In the genomic region with DNA sequence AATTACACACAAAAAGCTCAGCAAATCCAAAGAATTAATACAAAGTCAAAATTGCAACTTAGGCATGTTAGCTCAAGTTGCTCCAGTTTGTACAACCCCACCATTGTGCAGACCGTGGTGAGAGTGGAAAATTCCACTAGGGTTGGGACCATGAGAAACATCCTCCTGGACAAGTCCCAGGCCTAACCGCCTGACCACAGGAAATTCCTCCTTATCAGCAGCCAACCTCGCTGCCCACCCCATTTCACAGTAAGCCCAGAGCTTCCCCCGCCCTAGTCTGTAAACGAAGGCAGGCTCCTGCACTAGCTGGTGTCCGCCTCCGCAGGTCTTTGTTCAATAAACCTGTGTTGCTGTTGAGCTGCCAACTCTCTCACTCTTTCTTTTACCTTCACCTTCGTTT, we compare ENCODE assay signal across 20 cellular contexts.
DNase-seq lines count a peak whose midpoint lies in the region; ATAC-seq, FAIRE-seq and TF ChIP-seq lines count a peak whose summit lies in the region.
"Had no signal": no experiment of that assay in that cellular context is flagged by ENCODE, and none has a peak within 500 bp of the region (broad histone marks: within the 10 kb centered on the region; RNA-seq: fewer than 3 reads in every experiment).

No MANE protein-coding gene starts in this region.

- POLR2A ChIA-PET in H1 (lab: Charles Lee; ENCODE audit: partially characterized antibody): no interaction called here
- POLR2A ChIA-PET in CD4-positive, alpha-beta memory T cell (lab: Charles Lee; ENCODE audit: partially characterized antibody): no interaction called here
- POLR2A ChIA-PET in activated CD4-positive, alpha-beta T cell treated with anti-CD3 and anti-CD28 coated beads for 36 hours (lab: Charles Lee): no interaction called here

- no peak overlapping the region for H3K27ac Mint-ChIP-seq in CD4-positive, alpha-beta memory T cell
- H3K27ac Mint-ChIP-seq in activated CD4-positive, alpha-beta T cell treated with anti-CD3 and anti-CD28 coated beads for 36 hours: no peak overlapping the region
- H3K27ac Mint-ChIP-seq: immature natural killer cell, naive B cell had no signal

- no peak overlapping the region for H3K18ac ChIP-seq in H1 (ENCODE audit: extremely low read depth, low read length)

- H3K9ac ChIP-seq in H1 (replicated peaks in 1 of 4; ENCODE audit: extremely low read depth in 1 of 4, low read depth in 3 of 4, low read length in 3 of 4): no peak overlapping the region

- no peak overlapping the region for H2BK5ac ChIP-seq in H1 (ENCODE audit: low read depth, low read length)

- no peaks in the 10 kb centered on the region for H3K79me2 ChIP-seq in H1 (ENCODE audit: control insufficient read depth in 1 of 2, insufficient read depth in 2 of 2, low read length in 2 of 2)

- no peak overlapping the region for H2BK12ac ChIP-seq in H1 (ENCODE audit: low read depth, low read length)

- peaks cover 2 to 14% (median 10%) of the 10 kb centered on the region in 8 donors for H3K9me3 Mint-ChIP-seq in CD4-positive, alpha-beta memory T cell
- H3K9me3 Mint-ChIP-seq in activated CD4-positive, alpha-beta T cell treated with anti-CD3 and anti-CD28 coated beads for 36 hours (ENCODE audit: low read depth): peaks cover 5% of the 10 kb centered on the region

- no peaks in the 10 kb centered on the region for H3K36me3 Mint-ChIP-seq in CD4-positive, alpha-beta memory T cell
- no peaks in the 10 kb centered on the region for H3K36me3 Mint-ChIP-seq in activated CD4-positive, alpha-beta T cell treated with anti-CD3 and anti-CD28 coated beads for 36 hours (ENCODE audit: low read depth)
- H3K36me3 Mint-ChIP-seq: naive B cell had no signal

- no peak overlapping the region for H2BK120ac ChIP-seq in H1 (replicated peaks; ENCODE audit: low read depth, low read length)

- H3K4me1 Mint-ChIP-seq in CD4-positive, alpha-beta memory T cell: no peaks in the 10 kb centered on the region
- no peaks in the 10 kb centered on the region for H3K4me1 Mint-ChIP-seq in activated CD4-positive, alpha-beta T cell treated with anti-CD3 and anti-CD28 coated beads for 36 hours
- H3K4me1 Mint-ChIP-seq: central memory CD8-positive, alpha-beta T cell; immature natural killer cell; naive B cell had no signal

- CTCF ChIA-PET in H1 (lab: Charles Lee; ENCODE audit: partially characterized antibody): interaction anchor here (0.6 kb wide), 1 partner anchor 769 kb away, joined by 3 read pairs; no protein-coding TSS in a partner anchor
- CTCF ChIA-PET in CD4-positive, alpha-beta memory T cell (lab: Charles Lee; ENCODE audit: partially characterized antibody): no interaction called here
- CTCF ChIA-PET in activated CD4-positive, alpha-beta T cell treated with anti-CD3 and anti-CD28 coated beads for 36 hours (lab: Charles Lee): no interaction called here

- H3K4me3 Mint-ChIP-seq in CD4-positive, alpha-beta memory T cell: no peak overlapping the region
- no peak overlapping the region for H3K4me3 Mint-ChIP-seq in activated CD4-positive, alpha-beta T cell treated with anti-CD3 and anti-CD28 coated beads for 36 hours
- H3K4me3 Mint-ChIP-seq: central memory CD8-positive, alpha-beta T cell; immature natural killer cell; naive B cell had no signal

- H3K4me2 ChIP-seq in H1 (ENCODE audit: insufficient read depth in 1 of 2, low read depth in 2 of 2, low read length in 2 of 2): no peak overlapping the region

- TF ChIP-seq CTCF in H1 (IDR thresholded peaks at IDR 0.05; ENCODE audit: control extremely low read depth in 1 of 3, insufficient read depth in 1 of 3, low read depth in 1 of 3, low read length in 3 of 3): no peak

- FAIRE-seq in H1 (lab: Jason Lieb, UNC): no peak
- FAIRE-seq: GM18507 had no signal

- no peak for TF ChIP-seq POLR2A in H1 (IDR thresholded peaks at IDR 0.05; ENCODE audit: control extremely low read depth in 1 of 2, low read depth in 2 of 2, low read length in 2 of 2)

- no peak overlapping the region for H3K4me3 ChIP-seq in H1 (ENCODE audit: extremely low read depth in 1 of 4, insufficient read depth in 2 of 4, low read depth in 3 of 4, low read length in 4 of 4)
- H3K4me3 ChIP-seq in CD4-positive, alpha-beta memory T cell (ENCODE audit: low read length in 2 of 2): no peak overlapping the region
- H3K4me3 ChIP-seq: HAP-1, sigmoid colon, suprapubic skin had no signal

- H3K79me1 ChIP-seq in H1 (ENCODE audit: low read depth, low read length): no peaks in the 10 kb centered on the region

- H4K91ac ChIP-seq in H1 (replicated peaks; ENCODE audit: insufficient read length, low read length): no peak overlapping the region

- H3K27me3 Mint-ChIP-seq in CD4-positive, alpha-beta memory T cell: no peaks in the 10 kb centered on the region
- H3K27me3 Mint-ChIP-seq in activated CD4-positive, alpha-beta T cell treated with anti-CD3 and anti-CD28 coated beads for 36 hours: no peaks in the 10 kb centered on the region
- H3K27me3 Mint-ChIP-seq: central memory CD8-positive, alpha-beta T cell; naive B cell had no signal

- intact Hi-C loops in CD4-positive, alpha-beta memory T cell (cut with micrococcal nuclease): no loop called here
- intact Hi-C loops in activated CD4-positive, alpha-beta T cell treated with anti-CD3 and anti-CD28 coated beads for 36 hours (cut with DNase I, micrococcal nuclease): no loop called here

- 80% methylated on average over 8 of the region's 8 CpGs; no CpG with 5 or more reads in 1 of the 2 experiments for WGBS in H1 (ENCODE audit: extremely low coverage in 1 of 2, insufficient coverage in 1 of 2, insufficient read length in 1 of 2, insufficient replicate concordance in 2 of 2, low coverage in 1 of 2, low lambda C conversion rate in 2 of 2, missing lambda C conversion rate in 1 of 2), 2 experiments

- TF ChIP-seq RAD21 in H1 (IDR thresholded peaks at IDR 0.05 in 1 of 2, conservative IDR thresholded peaks at IDR 0.05 in 1 of 2; ENCODE audit: low read depth in 2 of 2, low read length in 2 of 2): no peak

- no peak overlapping the region for H3K27ac ChIP-seq in H1 (ENCODE audit: low read depth, low read length)
- no peak overlapping the region for H3K27ac ChIP-seq in CD4-positive, alpha-beta memory T cell (ENCODE audit: low read depth, low read length)
- H3K27ac ChIP-seq: C4-2B, sigmoid colon, suprapubic skin had no signal

- H2BK20ac ChIP-seq in H1 (ENCODE audit: low read length): no peak overlapping the region

- H3K36me3 ChIP-seq in H1 (ENCODE audit: control insufficient read depth in 2 of 4, insufficient read depth in 4 of 4, low read length in 3 of 4): no peaks in the 10 kb centered on the region
- H3K36me3 ChIP-seq in CD4-positive, alpha-beta memory T cell (ENCODE audit: insufficient read depth, low read length): no peaks in the 10 kb centered on the region
- H3K36me3 ChIP-seq: HAP-1, sigmoid colon, suprapubic skin had no signal

- H3K56ac ChIP-seq in H1 (replicated peaks; ENCODE audit: insufficient read length, low read depth, low read length): no peak overlapping the region

- H4K5ac ChIP-seq in H1 (ENCODE audit: insufficient read length, low read depth, low read length): no peak overlapping the region

- no peaks in the 10 kb centered on the region for H4K20me1 ChIP-seq in H1 (replicated peaks in 1 of 2; ENCODE audit: control insufficient read depth in 1 of 2, insufficient read depth in 2 of 2, low read length in 2 of 2)

- H4K8ac ChIP-seq in H1 (ENCODE audit: extremely low read depth, insufficient read depth, low read length): no peak overlapping the region

- peak; percentile 68 for DNase-seq in HK-2 (ENCODE audit: unreplicated experiment)
- DNase-seq in RPMI7951 (ENCODE audit: low read depth): peak; percentile 90
- DNase-seq in H1 (ENCODE audit: low read depth in 1 of 2, low spot score in 2 of 2): no peak
- peak; percentile 13 for DNase-seq in myocyte (ENCODE audit: low read depth)
- no peak for DNase-seq in T-helper 2 cell
- DNase-seq in CD4-positive, alpha-beta memory T cell: no peak
- DNase-seq in activated CD4-positive, alpha-beta T cell treated with anti-CD3 and anti-CD28 coated beads for 36 hours: no peak
- DNase-seq: activated CD4-positive, alpha-beta T cell treated with anti-CD3 and anti-CD28 coated beads, Interleukin-2, amount 50 U/mL, for 48 hours; activated effector memory CD4-positive, alpha-beta T cell treated with Interleukin-2 at 50 U/mL for 16 hours; GDM1; immature natural killer cell; naive B cell; NCI-H146; sigmoid colon had no signal

- H2AFZ ChIP-seq in H1 (ENCODE audit: low read length): peak overlapping the region; percentile 95; the same call in 1 of the 2 replicates

- no peaks in the 10 kb centered on the region for H3K27me3 ChIP-seq in H1 (replicated peaks in 1 of 4; ENCODE audit: control insufficient read depth in 3 of 4, extremely low read depth in 1 of 4, insufficient read depth in 3 of 4, low read length in 3 of 4)
- H3K27me3 ChIP-seq in CD4-positive, alpha-beta memory T cell (ENCODE audit: insufficient read depth, low read length): no peaks in the 10 kb centered on the region
- H3K27me3 ChIP-seq: sigmoid colon, suprapubic skin had no signal

- no peak for TF ChIP-seq EP300 in H1 (IDR thresholded peaks at IDR 0.05; ENCODE audit: borderline replicate concordance in 1 of 2, low read depth in 2 of 2, low read length in 2 of 2)

- H2AK5ac ChIP-seq in H1 (ENCODE audit: low read depth, low read length): no peak overlapping the region

- H3K23ac ChIP-seq in H1 (ENCODE audit: insufficient read length): no peak overlapping the region

- no peak for ATAC-seq in HG03139 (IDR thresholded peaks at IDR 0.05; ENCODE audit: unreplicated experiment)
- ATAC-seq in activated CD4-positive, alpha-beta T cell treated with anti-CD3 and anti-CD28 coated beads for 36 hours: no peak

- peaks cover 0 to 4% (median 0%) of the 10 kb centered on the region in 4 experiments; a peak in 1 of 7 replicates for H3K4me1 ChIP-seq in H1 (replicated peaks in 1 of 4; ENCODE audit: control insufficient read depth in 3 of 4, insufficient read depth in 4 of 4, low read length in 3 of 4)
- no peaks in the 10 kb centered on the region for H3K4me1 ChIP-seq in CD4-positive, alpha-beta memory T cell (ENCODE audit: insufficient read depth, low read length)
- H3K4me1 ChIP-seq: HAP-1, sigmoid colon, suprapubic skin had no signal

- no peak overlapping the region for H3K4ac ChIP-seq in H1 (replicated peaks; ENCODE audit: insufficient read length, low read depth, low read length)

- no peak overlapping the region for H2BK15ac ChIP-seq in H1 (ENCODE audit: low read length)

- no peaks in the 10 kb centered on the region for H3K23me2 ChIP-seq in H1 (ENCODE audit: low read depth, low read length)

- H3K9me3 ChIP-seq in H1 (ENCODE audit: insufficient read depth in 2 of 2, low read depth in 1 of 2, low read length in 1 of 2): no peaks in the 10 kb centered on the region
- peaks cover 0 to 3% of the 10 kb centered on the region in 2 donors for H3K9me3 ChIP-seq in CD4-positive, alpha-beta memory T cell (ENCODE audit: control insufficient read depth in 1 of 2, low read length in 2 of 2)
- H3K9me3 ChIP-seq: HAP-1, sigmoid colon, suprapubic skin had no signal

- H3K14ac ChIP-seq in H1 (ENCODE audit: insufficient read length): no peak overlapping the region

TF ChIP-seq in H1, 55 proteins besides CTCF, POLR2A, EP300 and RAD21 (continues in another document):
- TF ChIP-seq RNF2 (IDR thresholded peaks at IDR 0.05; ENCODE audit: borderline replicate concordance, low read depth, low read length, missing control alignments, poor library complexity, severe bottlenecking) (no peak), SRF (IDR thresholded peaks at IDR 0.05; ENCODE audit: low read depth, low read length) (no peak), RFX5 (IDR thresholded peaks at IDR 0.05; ENCODE audit: borderline replicate concordance, low read depth, low read length) (no peak)

Comparison
In these comparisons a context has a peak if more than half of its experiments do, and no peak if none do; other contexts are left out.
1. DNase-seq: peak in HK-2 (single experiment), RPMI7951 (single experiment) and myocyte (single experiment); none in H1 (0 of 2), T-helper 2 cell (0 of 5), CD4-positive, alpha-beta memory T cell (0 of 5) and activated CD4-positive, alpha-beta T cell treated with anti-CD3 and anti-CD28 coated beads for 36 hours (single experiment).